ENCODE assay signal across 13 cellular contexts in genomic region chr7:112573302-112574039, GRCh38.
DNase-seq lines count a peak whose midpoint lies in the region; ATAC-seq, FAIRE-seq and TF ChIP-seq lines count a peak whose summit lies in the region.
"Had no signal": no experiment of that assay in that cellular context is flagged by ENCODE, and none has a peak within 500 bp of the region (broad histone marks: within the 10 kb centered on the region; RNA-seq: fewer than 3 reads in every experiment).

No MANE protein-coding gene starts in this region.

- DNase-seq in BE2C (peak; percentile 57), HT-29 (ENCODE audit: low spot score) (peak; percentile 89), K562 (ENCODE audit: extremely low read depth in 1 of 4, low spot score in 3 of 4) (peak; percentile 84 to 95 (median 93)), kidney glomerular epithelial cell (lab: John Stamatoyannopoulos, UW) (peak; percentile 10), occipital lobe (lab: John Stamatoyannopoulos, UW) (no peak)
- no peak for DNase-seq in activated naive CD4-positive, alpha-beta T cell treated with anti-CD3 and anti-CD28 coated beads, Interleukin-2, amount 50 U/mL, for 16 hours
- no peak for DNase-seq in activated CD8-positive, alpha-beta T cell treated with anti-CD3 and anti-CD28 coated beads for 36 hours
- DNase-seq: activated T-cell treated with anti-CD3 and anti-CD28 coated beads for 4 hours; CD4-positive, CD25-positive, alpha-beta regulatory T cell; NCI-H524 treated with DMSO at 0.1 percent for 48 hours had no signal

- no TSS peak for BruUV-seq in K562 (replicated peaks; lab: Mats Ljungman, UMichigan)

- H3K9me3 ChIP-seq in BE2C = no peaks in the 10 kb centered on the region
- no peaks in the 10 kb centered on the region; the same call in none of the 2 replicates for H3K9me3 ChIP-seq in K562 (replicated peaks; ENCODE audit: control insufficient read depth, insufficient read depth, low read depth, low read length)

- peak overlapping the region; percentile 37; the same call in 1 of the 2 replicates for H3K4me2 ChIP-seq in K562 (ENCODE audit: insufficient read depth, low read length)

- FAIRE-seq in K562 (lab: Jason Lieb, UNC) = peak; percentile 98
- FAIRE-seq: GM12892 had no signal

- in situ Hi-C loops in K562 (cut with MboI) = no loop called here

- TF ChIP-seq POLR2A in K562 (conservative IDR thresholded peaks at IDR 0.05) = no peak

- H2AFZ ChIP-seq in K562 (ENCODE audit: low read depth, low read length) = no peak overlapping the region

- no peaks in the 10 kb centered on the region for H3K27me3 Mint-ChIP-seq in activated CD8-positive, alpha-beta T cell treated with anti-CD3 and anti-CD28 coated beads for 36 hours

- intact Hi-C loops in K562 (cut with micrococcal nuclease) = loop anchor here (2.0 kb wide), 1 partner anchor 217 kb away; the partner anchor contains the start of gene TMEM168
- intact Hi-C loops in activated CD8-positive, alpha-beta T cell treated with anti-CD3 and anti-CD28 coated beads for 36 hours (cut with micrococcal nuclease) = no loop called here

- H3K79me2 ChIP-seq in K562 (ENCODE audit: control insufficient read depth, insufficient read depth, low read length) = no peaks in the 10 kb centered on the region

- TF ChIP-seq CTCF in BE2C (IDR thresholded peaks at IDR 0.05; ENCODE audit: low read depth, low read length) (no peak), K562 (IDR thresholded peaks at IDR 0.05 in 2 of 3, conservative IDR thresholded peaks at IDR 0.05 in 1 of 3; ENCODE audit: insufficient read depth in 2 of 3, low read depth in 1 of 3, low read length in 3 of 3) (no peak)
- no peak for TF ChIP-seq CTCF in activated CD8-positive, alpha-beta T cell treated with anti-CD3 and anti-CD28 coated beads for 36 hours (IDR thresholded peaks at IDR 0.05)

- no peaks in the 10 kb centered on the region for H3K9me1 ChIP-seq in K562 (ENCODE audit: control insufficient read depth, insufficient read depth, low read length)

- peaks cover 4% of the 10 kb centered on the region; the same call in 1 of the 2 replicates for H3K4me1 ChIP-seq in BE2C
- peaks cover 4 to 29% of the 10 kb centered on the region in 2 experiments; a peak in 4 of 5 replicates for H3K4me1 ChIP-seq in K562 (replicated peaks in 1 of 2; ENCODE audit: control insufficient read depth in 2 of 2, insufficient read depth in 2 of 2, low read length in 2 of 2)

- ATAC-seq in K562 (peak; percentile 92), HG02938 (IDR thresholded peaks at IDR 0.05; ENCODE audit: unreplicated experiment) (no peak)
- no peak for ATAC-seq in activated CD8-positive, alpha-beta T cell treated with anti-CD3 and anti-CD28 coated beads for 36 hours

- H4K20me1 ChIP-seq in K562 (replicated peaks; ENCODE audit: control insufficient read depth, insufficient read depth, low read length) = no peaks in the 10 kb centered on the region

- peaks cover 7% of the 10 kb centered on the region for H3K9me3 Mint-ChIP-seq in activated CD8-positive, alpha-beta T cell treated with anti-CD3 and anti-CD28 coated beads for 36 hours

- H3K27me3 ChIP-seq in BE2C (no peaks in the 10 kb centered on the region), K562 (ENCODE audit: control insufficient read depth in 2 of 2, insufficient read depth in 2 of 2, low read length in 2 of 2) (no peaks in the 10 kb centered on the region)

- peaks cover 11% of the 10 kb centered on the region for H3K4me1 Mint-ChIP-seq in activated CD8-positive, alpha-beta T cell treated with anti-CD3 and anti-CD28 coated beads for 36 hours (ENCODE audit: low read depth)

- 11% methylated on average over 6 of the region's 6 CpGs for WGBS in K562 (ENCODE audit: insufficient coverage, low coverage, missing lambda C conversion rate)

- H3K9ac ChIP-seq in K562 (ENCODE audit: insufficient read depth in 1 of 2, low read depth in 2 of 2, low read length in 2 of 2) = no peak overlapping the region

- TF ChIP-seq RAD21 in K562 (CRISPR knock-in tag; conservative IDR thresholded peaks at IDR 0.05 in 1 of 2, IDR thresholded peaks at IDR 0.05 in 1 of 2) = peak; percentile 17 to 45; a peak in 3 of 4 replicates

- no peak overlapping the region for H3K27ac Mint-ChIP-seq in activated CD8-positive, alpha-beta T cell treated with anti-CD3 and anti-CD28 coated beads for 36 hours
- H3K27ac Mint-ChIP-seq: CD4-positive, CD25-positive, alpha-beta regulatory T cell; T-helper 2 cell treated with Interferon-gamma antibody and Interleukin-4, amounts not matched to agents 5 μg/mL and 100 μg/mL, for 36 hours had no signal

- no peaks in the 10 kb centered on the region for H3K36me3 Mint-ChIP-seq in activated CD8-positive, alpha-beta T cell treated with anti-CD3 and anti-CD28 coated beads for 36 hours (ENCODE audit: low read depth)
- H3K36me3 Mint-ChIP-seq: CD4-positive, CD25-positive, alpha-beta regulatory T cell had no signal

- no peak overlapping the region for H3K4me3 Mint-ChIP-seq in activated CD8-positive, alpha-beta T cell treated with anti-CD3 and anti-CD28 coated beads for 36 hours
- H3K4me3 Mint-ChIP-seq: CD4-positive, CD25-positive, alpha-beta regulatory T cell; T-helper 2 cell treated with Interferon-gamma antibody and Interleukin-4, amounts not matched to agents 5 μg/mL and 100 μg/mL, for 36 hours had no signal

- CTCF ChIA-PET in K562 (lab: Yijun Ruan, JAX; ENCODE audit: low intra/inter-chr PET ratio) = no interaction called here
- CTCF ChIA-PET in activated CD8-positive, alpha-beta T cell treated with anti-CD3 and anti-CD28 coated beads for 36 hours (lab: Charles Lee) = interaction anchor here (0.6 to 2.1 kb wide), 5 partner anchors 23 to 851 kb away, joined by 3 to 6 read pairs (median 3); no protein-coding TSS in a partner anchor

- TF ChIP-seq EP300 in K562 (IDR thresholded peaks at IDR 0.05; ENCODE audit: low read length) = peak; percentile 96

- peak overlapping the region; percentile 5; the same call in 2 of the 3 replicates for H3K27ac ChIP-seq in K562 (ENCODE audit: extremely low read depth, low read depth, low read length)

- POLR2A ChIA-PET in K562 (lab: Yijun Ruan, JAX) = interaction anchor here (1.2 kb wide), 1 partner anchor 12 kb away, joined by 4 read pairs; no protein-coding TSS in a partner anchor
- POLR2A ChIA-PET in activated CD8-positive, alpha-beta T cell treated with anti-CD3 and anti-CD28 coated beads for 36 hours (lab: Charles Lee) = no interaction called here

- H3K36me3 ChIP-seq in BE2C (no peaks in the 10 kb centered on the region), K562 (ENCODE audit: control insufficient read depth, insufficient read depth, low read length) (no peaks in the 10 kb centered on the region)

- H3K4me3 ChIP-seq in BE2C (ENCODE audit: low read depth, low read length) = no peak overlapping the region
- H3K4me3 ChIP-seq in K562 = no peak overlapping the region

TF ChIP-seq in K562, 482 proteins besides CTCF, POLR2A, EP300 and RAD21 (continues in another document):
- TF ChIP-seq HES1 (IDR thresholded peaks at IDR 0.05; ENCODE audit: low read depth) (no peak), THRB (CRISPR knock-in tag; conservative IDR thresholded peaks at IDR 0.05) (peak; percentile 78; the same call in 1 of the 2 replicates), TAF7 (tag; IDR thresholded peaks at IDR 0.05) (no peak), XRCC3 (IDR thresholded peaks at IDR 0.05) (no peak), TBP (optimal IDR thresholded peaks at IDR 0.05; ENCODE audit: low read depth, low read length) (no peak), ELF4 (CRISPR knock-in tag; IDR thresholded peaks at IDR 0.05) (peak; percentile 88), FIP1L1 (IDR thresholded peaks at IDR 0.05; ENCODE audit: low read depth, low read length, poor library complexity, severe bottlenecking) (no peak), NR0B1 (IDR thresholded peaks at IDR 0.05; ENCODE audit: partially characterized antibody) (no peak), CCAR2 (IDR thresholded peaks at IDR 0.05; ENCODE audit: low read depth, low read length) (no peak), CC2D1A (IDR thresholded peaks at IDR 0.05) (peak; percentile 80), HLTF (IDR thresholded peaks at IDR 0.05) (no peak), ZNF277 (CRISPR knock-in tag; IDR thresholded peaks at IDR 0.05; ENCODE audit: borderline replicate concordance) (no peak), FUS (optimal IDR thresholded peaks at IDR 0.05; ENCODE audit: low read depth, low read length) (no peak)

Comparison
In these comparisons a context has a peak if more than half of its experiments do, and no peak if none do; other contexts are left out.
1. DNase-seq: peak in BE2C (single experiment), HT-29 (single experiment), K562 (4 of 4) and kidney glomerular epithelial cell (single experiment); none in activated naive CD4-positive, alpha-beta T cell treated with anti-CD3 and anti-CD28 coated beads, Interleukin-2, amount 50 U/mL, for 16 hours (single experiment), occipital lobe (single experiment) and activated CD8-positive, alpha-beta T cell treated with anti-CD3 and anti-CD28 coated beads for 36 hours (single experiment).